25 cellular contexts compared by ENCODE assay signal in the genomic region with DNA sequence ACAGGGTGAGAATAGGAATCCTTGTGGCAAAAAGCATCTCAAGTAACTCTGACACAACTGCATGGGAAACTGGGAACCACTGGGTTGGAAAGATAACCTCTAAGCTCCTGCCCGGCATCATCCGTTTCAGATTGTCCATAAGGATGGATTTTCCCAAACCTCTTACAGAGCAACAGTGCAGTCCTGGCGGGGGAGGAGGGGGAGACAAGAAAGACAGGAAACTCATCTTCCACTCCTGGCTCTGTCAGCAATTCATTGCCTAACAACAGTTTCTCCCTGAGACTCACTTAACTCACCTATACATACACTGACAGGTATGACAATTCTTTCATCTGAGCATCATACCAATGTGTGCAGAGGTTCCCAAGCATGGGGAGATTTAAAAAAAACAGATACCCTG.
DNase-seq lines count a peak whose midpoint lies in the region; ATAC-seq and TF ChIP-seq lines count a peak whose summit lies in the region.
"Had no signal": no experiment of that assay in that cellular context is flagged by ENCODE, and none has a peak within 500 bp of the region (broad histone marks: within the 10 kb centered on the region; RNA-seq: fewer than 3 reads in every experiment).

No MANE protein-coding gene starts in this region.

- DNase-seq in T-helper 17 cell (no peak), endothelial cell (ENCODE audit: low spot score) (no peak), trophoblast cell (peak; percentile 53 to 61), colonic mucosa (no peak), adrenal gland (no peak), omental fat pad (ENCODE audit: low spot score) (no peak), GM13976 (ENCODE audit: low spot score) (no peak)
- DNase-seq: 8988T; ACHN; BE2C; C1 segment of cervical spinal cord; CD4-positive, alpha-beta memory T cell; CD4-positive, CD25-positive, alpha-beta regulatory T cell; CD8-positive, alpha-beta memory T cell; COR-L47; DMS 273 treated with DMSO at 0.1 percent for 48 hours; DMS153; DMS79; DND-41; EL; GDM1 had no signal

- peaks cover 12 to 14% of the 10 kb centered on the region in 2 experiments for H3K4me1 ChIP-seq in trophoblast cell (ENCODE audit: control insufficient read depth in 1 of 2, insufficient read depth in 2 of 2, low read length in 2 of 2)
- no peaks in the 10 kb centered on the region for H3K4me1 ChIP-seq in colonic mucosa
- H3K4me1 ChIP-seq in adrenal gland (replicated peaks in 1 of 2): no peaks in the 10 kb centered on the region
- H3K4me1 ChIP-seq: BLaER1 had no signal

- TF ChIP-seq CTCF in endothelial cell (IDR thresholded peaks at IDR 0.05; ENCODE audit: unreplicated experiment) (no peak), colonic mucosa (IDR thresholded peaks at IDR 0.05) (no peak), adrenal gland (IDR thresholded peaks at IDR 0.05) (no peak), omental fat pad (IDR thresholded peaks at IDR 0.05) (no peak), GM13976 (IDR thresholded peaks at IDR 0.05; ENCODE audit: borderline replicate concordance, control extremely low read depth, extremely low read depth, insufficient read depth, missing control alignments) (no peak)

- no peak overlapping the region for H3K14ac ChIP-seq in trophoblast cell (ENCODE audit: low read length)

- no peak overlapping the region for H3K4me3 ChIP-seq in trophoblast cell (ENCODE audit: low read depth, low read length)
- no peak overlapping the region for H3K4me3 ChIP-seq in colonic mucosa
- no peak overlapping the region for H3K4me3 ChIP-seq in adrenal gland
- H3K4me3 ChIP-seq: BLaER1, GM12878 had no signal

- no peak overlapping the region for H2BK5ac ChIP-seq in trophoblast cell (ENCODE audit: low read depth, low read length, poor library complexity)

- in situ Hi-C loops in GM13976 (cut with MboI; ENCODE audit: low sequenced_read_pairs, unreplicated experiment): loop anchor here (25.0 kb wide), 1 partner anchor 756 kb away; no protein-coding TSS in a partner anchor

- intact Hi-C loops in colonic mucosa (cut with DNase I): loop anchor here (5.0 kb wide), 1 partner anchor 736 kb away; no protein-coding TSS in a partner anchor
- intact Hi-C loops in adrenal gland (cut with DNase I): no loop called here

- H4K91ac ChIP-seq in trophoblast cell (ENCODE audit: low read depth, low read length): no peak overlapping the region

- no peak for ATAC-seq in T-helper 17 cell
- no peak for ATAC-seq in activated T-helper 17 cell treated with anti-CD3 and anti-CD28 coated beads, Interleukin-2, amount 50 U/mL, for 72 hours (replicated peaks)
- no peak for ATAC-seq in omental fat pad (ENCODE audit: low FRiP score)
- ATAC-seq: GM12878 had no signal

- H3K79me1 ChIP-seq in trophoblast cell (ENCODE audit: low read length): no peaks in the 10 kb centered on the region

- no peaks in the 10 kb centered on the region for H3K27me3 Mint-ChIP-seq in T-helper 17 cell
- peaks cover 3% of the 10 kb centered on the region for H3K27me3 Mint-ChIP-seq in activated T-helper 17 cell treated with anti-CD3 and anti-CD28 coated beads, Interleukin-2, amount 50 U/mL, for 72 hours
- peaks cover 3% of the 10 kb centered on the region for H3K27me3 Mint-ChIP-seq in endothelial cell (ENCODE audit: unreplicated experiment)

- no peak overlapping the region for H2AFZ ChIP-seq in trophoblast cell (ENCODE audit: insufficient read depth, low read length, poor library complexity)

- H3K27me3 ChIP-seq in trophoblast cell (ENCODE audit: insufficient read depth, low read length): no peaks in the 10 kb centered on the region
- no peaks in the 10 kb centered on the region for H3K27me3 ChIP-seq in colonic mucosa
- no peaks in the 10 kb centered on the region for H3K27me3 ChIP-seq in adrenal gland
- H3K27me3 ChIP-seq: BE2C had no signal

- H3K9me3 Mint-ChIP-seq in activated T-helper 17 cell treated with anti-CD3 and anti-CD28 coated beads, Interleukin-2, amount 50 U/mL, for 72 hours: no peaks in the 10 kb centered on the region
- no peaks in the 10 kb centered on the region for H3K9me3 Mint-ChIP-seq in endothelial cell (ENCODE audit: unreplicated experiment)
- H3K9me3 Mint-ChIP-seq: CD4-positive, alpha-beta memory T cell; CD4-positive, CD25-positive, alpha-beta regulatory T cell; CD8-positive, alpha-beta memory T cell had no signal

- no peak overlapping the region for H4K8ac ChIP-seq in trophoblast cell (ENCODE audit: low read depth, low read length)

- no peak overlapping the region for H2BK120ac ChIP-seq in trophoblast cell (ENCODE audit: insufficient read depth, low read length, poor library complexity)

- H2BK12ac ChIP-seq in trophoblast cell (ENCODE audit: low read length): no peak overlapping the region

- H3K9ac ChIP-seq in trophoblast cell (ENCODE audit: low read length): no peak overlapping the region
- H3K9ac ChIP-seq in colonic mucosa (ENCODE audit: low read depth in 2 of 2, low read length in 2 of 2): no peak overlapping the region
- H3K9ac ChIP-seq: BLaER1 had no signal

- no peak overlapping the region for H3K23ac ChIP-seq in trophoblast cell (ENCODE audit: low read length)

- no peaks in the 10 kb centered on the region for H3K79me2 ChIP-seq in trophoblast cell (ENCODE audit: control insufficient read depth, insufficient read depth, low read length, poor library complexity)

- H4K12ac ChIP-seq in trophoblast cell (ENCODE audit: low read depth, low read length): no peak overlapping the region

- H3K9me3 ChIP-seq in T-helper 17 cell (ENCODE audit: control insufficient read depth, low read length, poor library complexity, severe bottlenecking): no peaks in the 10 kb centered on the region
- H3K9me3 ChIP-seq in trophoblast cell (ENCODE audit: insufficient read depth, low read depth, low read length): peaks cover 2% of the 10 kb centered on the region
- H3K9me3 ChIP-seq in colonic mucosa: no peaks in the 10 kb centered on the region
- H3K9me3 ChIP-seq in adrenal gland (replicated peaks in 1 of 3): no peaks in the 10 kb centered on the region
- H3K9me3 ChIP-seq: BE2C, BLaER1 had no signal

- H3K4me2 ChIP-seq in trophoblast cell (ENCODE audit: low read length): no peak overlapping the region
- H3K4me2 ChIP-seq: BLaER1 had no signal

- H3K27ac ChIP-seq in trophoblast cell (ENCODE audit: low read depth, low read length): no peak overlapping the region
- no peak overlapping the region for H3K27ac ChIP-seq in colonic mucosa
- no peak overlapping the region for H3K27ac ChIP-seq in adrenal gland
- H3K27ac ChIP-seq: BLaER1 had no signal

- no CpG with 5 or more reads among the region's 3 CpGs for whole genome bisulfite sequencing in trophoblast cell (ENCODE audit: extremely low coverage, insufficient coverage, insufficient read length)
- 33 to 83% (median 80%) methylated on average over 1 to 3 of the region's 3 CpGs for WGBS in adrenal gland, 4 donors

- no peaks in the 10 kb centered on the region for H3K36me3 Mint-ChIP-seq in T-helper 17 cell (ENCODE audit: low read depth)
- H3K36me3 Mint-ChIP-seq in activated T-helper 17 cell treated with anti-CD3 and anti-CD28 coated beads, Interleukin-2, amount 50 U/mL, for 72 hours (ENCODE audit: low read depth): no peaks in the 10 kb centered on the region
- peaks cover 6% of the 10 kb centered on the region for H3K36me3 Mint-ChIP-seq in endothelial cell (ENCODE audit: low read depth, unreplicated experiment)
- H3K36me3 Mint-ChIP-seq: CD4-positive, alpha-beta memory T cell; CD4-positive, CD25-positive, alpha-beta regulatory T cell; CD8-positive, alpha-beta memory T cell had no signal

- no peak for TF ChIP-seq POLR2A in adrenal gland (IDR thresholded peaks at IDR 0.05)

- no peak overlapping the region for H3K4me3 Mint-ChIP-seq in T-helper 17 cell
- no peak overlapping the region for H3K4me3 Mint-ChIP-seq in activated T-helper 17 cell treated with anti-CD3 and anti-CD28 coated beads, Interleukin-2, amount 50 U/mL, for 72 hours
- H3K4me3 Mint-ChIP-seq in endothelial cell (ENCODE audit: unreplicated experiment): no peak overlapping the region
- H3K4me3 Mint-ChIP-seq: CD14-positive monocyte; CD4-positive, alpha-beta memory T cell; CD4-positive, CD25-positive, alpha-beta regulatory T cell; CD8-positive, alpha-beta memory T cell had no signal

- H3K36me3 ChIP-seq in trophoblast cell (ENCODE audit: control insufficient read depth in 1 of 2, insufficient read depth in 2 of 2, low read length in 2 of 2): no peaks in the 10 kb centered on the region
- H3K36me3 ChIP-seq in colonic mucosa: no peaks in the 10 kb centered on the region
- no peaks in the 10 kb centered on the region for H3K36me3 ChIP-seq in adrenal gland (replicated peaks in 1 of 2)
- H3K36me3 ChIP-seq: BE2C, BLaER1 had no signal

- no peak overlapping the region for H3K4ac ChIP-seq in trophoblast cell (ENCODE audit: low read depth, low read length)

- H3K27ac Mint-ChIP-seq in T-helper 17 cell: peak overlapping the region; percentile 54
- H3K27ac Mint-ChIP-seq in activated T-helper 17 cell treated with anti-CD3 and anti-CD28 coated beads, Interleukin-2, amount 50 U/mL, for 72 hours: peak overlapping the region; percentile 28
- H3K27ac Mint-ChIP-seq in endothelial cell (ENCODE audit: unreplicated experiment): peak overlapping the region; percentile 70
- H3K27ac Mint-ChIP-seq: CD4-positive, alpha-beta memory T cell; CD4-positive, CD25-positive, alpha-beta regulatory T cell had no signal

- H3K4me1 Mint-ChIP-seq in T-helper 17 cell: peaks cover 12% of the 10 kb centered on the region
- H3K4me1 Mint-ChIP-seq in activated T-helper 17 cell treated with anti-CD3 and anti-CD28 coated beads, Interleukin-2, amount 50 U/mL, for 72 hours: no peaks in the 10 kb centered on the region
- H3K4me1 Mint-ChIP-seq in endothelial cell (ENCODE audit: unreplicated experiment): peaks cover 30% of the 10 kb centered on the region

- no peak overlapping the region for H2AK5ac ChIP-seq in trophoblast cell (ENCODE audit: low read length)

- H3K18ac ChIP-seq in trophoblast cell (ENCODE audit: low read length): no peak overlapping the region

Comparison
In these comparisons a context has a peak if more than half of its experiments do, and no peak if none do; other contexts are left out.
1. DNase-seq: peak in trophoblast cell (2 of 2); none in T-helper 17 cell (0 of 3), endothelial cell (single experiment), colonic mucosa (single experiment), adrenal gland (0 of 7), omental fat pad (single experiment) and GM13976 (single experiment).
2. Peak in every context shown above with its lines, with median percentiles within 50 percentile points of each other: H3K27ac Mint-ChIP-seq.